In genomic region chr6:161341638-161342037, GRCh38 we compare ENCODE assay signal across 34 cellular contexts.
"Had no signal": no experiment of that assay in that cellular context is flagged by ENCODE, and none has a peak within 500 bp of the region (broad histone marks: within the 10 kb centered on the region; RNA-seq: fewer than 3 reads in every experiment).

No MANE protein-coding gene starts in this region.

- ATAC-seq: activated CD8-positive, alpha-beta T cell treated with anti-CD3 and anti-CD28 coated beads for 36 hours; activated naive CD4-positive, alpha-beta T cell treated with anti-CD3 and anti-CD28 coated beads, Interleukin-2, amount 50 U/mL, for 72 hours; activated T-cell treated with anti-CD3 and anti-CD28 coated beads, Interleukin-2, amount 50 U/mL, for 4 hours; activated T-cell treated with anti-CD3 and anti-CD28 coated beads, Interleukin-2, amount 50 U/mL, for 72 hours; activated T-helper 17 cell treated with anti-CD3 and anti-CD28 coated beads, Interleukin-2, amount 50 U/mL, for 72 hours; T-cell had no signal

- H3K27ac ChIP-seq: adrenal gland, VCaP had no signal

- H3K36me3 ChIP-seq: adrenal gland had no signal

- H3K27ac Mint-ChIP-seq: activated B cell treated with CpG ODN at 0.5 μM for 24 hours; activated CD4-positive, alpha-beta memory T cell treated with anti-CD3 and anti-CD28 coated beads for 36 hours; activated CD4-positive, alpha-beta T cell treated with anti-CD3 and anti-CD28 coated beads, Interleukin-2, amount 10 ng/mL, durations not matched to agents 24 days and 14 days; activated CD8-positive, alpha-beta T cell treated with anti-CD3 and anti-CD28 coated beads for 36 hours; activated naive CD4-positive, alpha-beta T cell treated with anti-CD3 and anti-CD28 coated beads for 36 hours; activated naive CD4-positive, alpha-beta T cell treated with anti-CD3 and anti-CD28 coated beads, Interleukin-2, amount 50 U/mL, for 72 hours; activated naive CD8-positive, alpha-beta T cell treated with anti-CD3 and anti-CD28 coated beads for 36 hours; activated T-cell treated with anti-CD3 and anti-CD28 coated beads, Interleukin-2, amount 50 U/mL, for 72 hours; activated T-helper 1 cell treated with anti-CD3 and anti-CD28 coated beads, Interleukin-12 subunit alpha, Interleukin-12 subunit beta, Interleukin-2, Interleukin-4 antibody, amounts not matched to agents 30 ng/mL and 10 ng/mL and 1 ng/mL, durations not matched to agents 14 hours and 24 hours and 36 hours; activated T-helper 17 cell treated with anti-CD3 and anti-CD28 coated beads, Interleukin-2, amount 50 U/mL, for 72 hours; brain; T-cell; T-helper 2 cell treated with Interferon-gamma antibody and Interleukin-4, amounts not matched to agents 5 μg/mL and 100 μg/mL, for 36 hours had no signal

- H3K4me3 ChIP-seq: adrenal gland had no signal

- H3K9me3 ChIP-seq: adrenal gland had no signal

- H3K4me1 ChIP-seq: adrenal gland had no signal

- H3K27me3 ChIP-seq: adrenal gland had no signal

- H3K4me1 Mint-ChIP-seq: activated B cell treated with CpG ODN at 0.5 μM for 24 hours; activated CD4-positive, alpha-beta T cell treated with anti-CD3 and anti-CD28 coated beads, Interleukin-2, amount 10 ng/mL, durations not matched to agents 24 days and 14 days; activated naive CD8-positive, alpha-beta T cell treated with anti-CD3 and anti-CD28 coated beads for 36 hours; activated T-helper 17 cell treated with anti-CD3 and anti-CD28 coated beads, Interleukin-2, amount 50 U/mL, for 72 hours; brain; T-cell had no signal

- H3K4me3 Mint-ChIP-seq: activated B cell treated with CpG ODN at 0.5 μM for 24 hours; activated CD4-positive, alpha-beta memory T cell treated with anti-CD3 and anti-CD28 coated beads for 36 hours; activated CD4-positive, alpha-beta T cell treated with anti-CD3 and anti-CD28 coated beads, Interleukin-2, amount 10 ng/mL, durations not matched to agents 24 days and 14 days; activated CD8-positive, alpha-beta T cell treated with anti-CD3 and anti-CD28 coated beads for 36 hours; activated naive CD4-positive, alpha-beta T cell treated with anti-CD3 and anti-CD28 coated beads for 36 hours; activated naive CD8-positive, alpha-beta T cell treated with anti-CD3 and anti-CD28 coated beads for 36 hours; activated T-cell treated with anti-CD3 and anti-CD28 coated beads, Interleukin-2, amount 50 U/mL, for 4 hours; activated T-cell treated with anti-CD3 and anti-CD28 coated beads, Interleukin-2, amount 50 U/mL, for 72 hours; activated T-helper 1 cell treated with anti-CD3 and anti-CD28 coated beads, Interleukin-12 subunit alpha, Interleukin-12 subunit beta, Interleukin-2, Interleukin-4 antibody, amounts not matched to agents 30 ng/mL and 10 ng/mL and 1 ng/mL, durations not matched to agents 14 hours and 24 hours and 36 hours; activated T-helper 17 cell treated with anti-CD3 and anti-CD28 coated beads, Interleukin-2, amount 50 U/mL, for 72 hours; brain; T-cell; T-helper 2 cell treated with Interferon-gamma antibody and Interleukin-4, amounts not matched to agents 5 μg/mL and 100 μg/mL, for 36 hours had no signal

- H3K27me3 Mint-ChIP-seq: activated CD8-positive, alpha-beta T cell treated with anti-CD3 and anti-CD28 coated beads for 36 hours; activated naive CD8-positive, alpha-beta T cell treated with anti-CD3 and anti-CD28 coated beads for 36 hours; activated T-helper 17 cell treated with anti-CD3 and anti-CD28 coated beads, Interleukin-2, amount 50 U/mL, for 72 hours; brain had no signal

- FAIRE-seq: astrocyte, TTC549 had no signal

- H3K36me3 Mint-ChIP-seq: activated CD4-positive, alpha-beta memory T cell treated with anti-CD3 and anti-CD28 coated beads for 36 hours; activated naive CD4-positive, alpha-beta T cell treated with anti-CD3 and anti-CD28 coated beads, Interleukin-2, amount 50 U/mL, for 72 hours; activated naive CD8-positive, alpha-beta T cell treated with anti-CD3 and anti-CD28 coated beads for 36 hours; brain; T-cell had no signal

- DNase-seq: activated B cell treated with CpG ODN at 0.5 μM for 24 hours; activated CD4-positive, alpha-beta memory T cell treated with anti-CD3 and anti-CD28 coated beads for 36 hours; activated CD4-positive, alpha-beta T cell treated with anti-CD3 and anti-CD28 coated beads for 4 hours; activated CD4-positive, alpha-beta T cell treated with anti-CD3 and anti-CD28 coated beads, Interleukin-2, amount 10 ng/mL, durations not matched to agents 24 days and 14 days; activated CD4-positive, alpha-beta T cell treated with anti-CD3 and anti-CD28 coated beads, Interleukin-2, amount 50 U/mL, for 1 hour; activated CD4-positive, alpha-beta T cell treated with anti-CD3 and anti-CD28 coated beads, Interleukin-2, amount 50 U/mL, for 4 hours; activated CD4-positive, CD25-positive, alpha-beta regulatory T cell treated with anti-CD3 and anti-CD28 coated beads, Interleukin-2, amount 50 U/mL, for 72 hours; activated CD8-positive, alpha-beta memory T cell treated with anti-CD3 and anti-CD28 coated beads, Interleukin-2, amount 50 U/mL, for 4 hours; activated CD8-positive, alpha-beta T cell treated with anti-CD3 and anti-CD28 coated beads for 36 hours; activated effector memory CD4-positive, alpha-beta T cell treated with anti-CD3 and anti-CD28 coated beads, Interleukin-2, amount 50 U/mL, for 16 hours; activated gamma-delta T cell treated with Interleukin-2 at 50 U/mL for 16 hours; activated naive CD4-positive, alpha-beta T cell; activated naive CD4-positive, alpha-beta T cell treated with anti-CD3 and anti-CD28 coated beads for 36 hours; activated naive CD4-positive, alpha-beta T cell treated with anti-CD3 and anti-CD28 coated beads, Interleukin-2, amount 50 U/mL, for 16 hours; activated naive CD8-positive, alpha-beta T cell treated with anti-CD3 and anti-CD28 coated beads for 36 hours; activated T-cell treated with anti-CD3 and anti-CD28 coated beads for 4 hours; activated T-cell treated with anti-CD3 and anti-CD28 coated beads, Interleukin-2, amount 50 U/mL, for 1 hour; activated T-cell treated with anti-CD3 and anti-CD28 coated beads, Interleukin-2, amount 50 U/mL, for 4 hours; activated T-cell treated with anti-CD3 and anti-CD28 coated beads, Interleukin-2, amount 50 U/mL, for 72 hours; adrenal gland; amniotic stem cell; aorta; central memory CD4-positive, alpha-beta T cell; T-cell; T-helper 2 cell; T-helper 9 cell had no signal
